In genomic region chr6:41071923-41072835, GRCh38 we compare ENCODE assay signal across 1 cellular context.
TF ChIP-seq lines count a peak whose summit lies in the region.

Gene OARD1, minus strand, starts transcription at chr6:41072356. Its CDS starts 722 bp downstream, at chr6:41071634.

TF ChIP-seq in K562, 482 proteins besides CTCF, POLR2A, EP300 and RAD21 (continued from another document and continues in another):
- TF ChIP-seq MNT (conservative IDR thresholded peaks at IDR 0.05) (peak; percentile 70 to 79; a peak in 3 of 4 replicates), AFF4 (CRISPR knock-in tag; IDR thresholded peaks at IDR 0.05) (peak; percentile 96), C11orf30 (IDR thresholded peaks at IDR 0.05; ENCODE audit: low read depth) (0 out of 2 replicates have a peak, but pooled peaks have one; percentile 42), ZNF212 (CRISPR knock-in tag; IDR thresholded peaks at IDR 0.05) (no peak), ZFP1 (CRISPR knock-in tag; IDR thresholded peaks at IDR 0.05) (peak; percentile 4; the same call in 1 of the 2 replicates), TSHZ1 (CRISPR knock-in tag; IDR thresholded peaks at IDR 0.05) (no peak), ZNF699 (CRISPR knock-in tag; IDR thresholded peaks at IDR 0.05; ENCODE audit: insufficient replicate concordance) (no peak), HNRNPK (IDR thresholded peaks at IDR 0.05; ENCODE audit: low read depth, low read length, poor library complexity, severe bottlenecking) (no peak), GATAD2A (IDR thresholded peaks at IDR 0.05) (no peak), SFPQ (IDR thresholded peaks at IDR 0.05; ENCODE audit: low read depth, low read length) (no peak), ZNF707 (CRISPR knock-in tag; conservative IDR thresholded peaks at IDR 0.05) (no peak), HIVEP1 (CRISPR knock-in tag; IDR thresholded peaks at IDR 0.05) (no peak), SPI1 (IDR thresholded peaks at IDR 0.05; ENCODE audit: borderline replicate concordance, low read depth, low read length) (no peak), ZNF324 (CRISPR knock-in tag; IDR thresholded peaks at IDR 0.05) (0 out of 2 replicates have a peak, but pooled peaks have one; percentile 9), EP400 (IDR thresholded peaks at IDR 0.05) (peak; percentile 82), TAF7 (tag; IDR thresholded peaks at IDR 0.05) (no peak), ZNF644 (tag; IDR thresholded peaks at IDR 0.05; ENCODE audit: low read depth) (no peak; the same call in 1 of the 2 replicates), FOXM1 (IDR thresholded peaks at IDR 0.05; ENCODE audit: low read depth) (no peak), FOXM1 (CRISPR knock-in tag; IDR thresholded peaks at IDR 0.05; ENCODE audit: low read depth) (no peak), ZNF668 (CRISPR knock-in tag; IDR thresholded peaks at IDR 0.05) (peak; percentile 56; the same call in 1 of the 2 replicates), ETS2 (tag; IDR thresholded peaks at IDR 0.05; ENCODE audit: borderline replicate concordance, poor library complexity, severe bottlenecking) (no peak), DPF2 (IDR thresholded peaks at IDR 0.05) (no peak; the same call in 1 of the 2 replicates), FOXJ2 (tag; IDR thresholded peaks at IDR 0.05) (peak; percentile 84), LEF1 (IDR thresholded peaks at IDR 0.05) (0 out of 2 replicates have a peak, but pooled peaks have one; percentile 27), ZNF655 (CRISPR knock-in tag; IDR thresholded peaks at IDR 0.05) (no peak), DIDO1 (tag; IDR thresholded peaks at IDR 0.05; ENCODE audit: low read depth) (no peak), SMARCC2 (IDR thresholded peaks at IDR 0.05; ENCODE audit: low read depth) (no peak), CHCHD3 (CRISPR knock-in tag; IDR thresholded peaks at IDR 0.05) (0 out of 2 replicates have a peak, but pooled peaks have one; percentile 73), MEIS2 (IDR thresholded peaks at IDR 0.05; ENCODE audit: partially characterized antibody) (peak; percentile 99), NCOA2 (IDR thresholded peaks at IDR 0.05; ENCODE audit: partially characterized antibody in 2 of 2) (no peak), SUPT5H (IDR thresholded peaks at IDR 0.05) (peak; percentile 94), ARID3A (IDR thresholded peaks at IDR 0.05; ENCODE audit: borderline replicate concordance, low read depth, low read length) (no peak), PHB2 (IDR thresholded peaks at IDR 0.05; ENCODE audit: low read depth) (peak; percentile 16; the same call in 1 of the 2 replicates), MTA3 (IDR thresholded peaks at IDR 0.05; ENCODE audit: borderline replicate concordance) (0 out of 2 replicates have a peak, but pooled peaks have one; percentile 86), NRF1 (conservative IDR thresholded peaks at IDR 0.05 in 1 of 2, IDR thresholded peaks at IDR 0.05 in 1 of 2) (peak; percentile 100), REST (CRISPR knock-in tag; IDR thresholded peaks at IDR 0.05; ENCODE audit: low read depth) (0 out of 2 replicates have a peak, but pooled peaks have one; percentile 62), MEF2A (IDR thresholded peaks at IDR 0.05; ENCODE audit: control insufficient read depth, low read depth, low read length) (no peak), ZBTB1 (CRISPR knock-in tag; IDR thresholded peaks at IDR 0.05; ENCODE audit: borderline replicate concordance, low read depth) (no peak), TAL1 (IDR thresholded peaks at IDR 0.05) (no peak), DNMT1 (IDR thresholded peaks at IDR 0.05) (no peak), ZNF398 (CRISPR knock-in tag; IDR thresholded peaks at IDR 0.05) (no peak)
